11 cellular contexts compared by ENCODE assay signal in genomic region chr11:6554828-6555706, GRCh38.
"Had no signal": no experiment of that assay in that cellular context is flagged by ENCODE, and none has a peak within 500 bp of the region (broad histone marks: within the 10 kb centered on the region; RNA-seq: fewer than 3 reads in every experiment).

No MANE protein-coding gene starts in this region.

- DNase-seq: foreskin melanocyte; kidney; left cardiac atrium; left ventricle myocardium inferior; lower lobe of right lung; midbrain; nucleus accumbens; sigmoid colon; stimulated activated CD4-positive, alpha-beta T cell treated with anti-CD3 and anti-CD28 coated beads, Interleukin-12 subunit alpha, Interleukin-12 subunit beta, amount 100 ng/mL, for 4 hours; stimulated activated naive CD4-positive, alpha-beta T cell treated with Interleukin-2 at 50 U/mL for 16 hours had no signal

- ATAC-seq: left cardiac atrium; lower lobe of right lung; natural killer cell treated with Interleukin-12 subunit alpha and Interleukin-12 subunit beta and Interleukin-15 and Interleukin-18, amount 100 ng/mL, for 72 hours had no signal
